ENCODE assay signal across 8 cellular contexts in genomic region chr12:123457980-123458779, GRCh38. TPM values are rescaled to one million over a fixed set of nuclear protein-coding genes. Genes with fewer than 3 reads are reported as not detected.
DNase-seq lines count a peak whose midpoint lies in the region; ATAC-seq and FAIRE-seq lines count a peak whose summit lies in the region.

Gene SNRNP35, plus strand, starts transcription at chr12:123458139. Its CDS starts 7,402 bp downstream, at chr12:123465541.

- no peaks in the 10 kb centered on the region for H3K27me3 ChIP-seq in MG63
- no peaks in the 10 kb centered on the region for H3K27me3 ChIP-seq in neuron (ENCODE audit: insufficient read depth, low read length)
- H3K27me3 ChIP-seq in stomach smooth muscle (ENCODE audit: control insufficient read depth in 1 of 2, insufficient read depth in 2 of 2, low read length in 2 of 2): no peaks in the 10 kb centered on the region

- H3K9ac ChIP-seq in stomach smooth muscle (ENCODE audit: low read length in 2 of 2): peak within 1 kb of the TSS; percentile 92 to 98

- H2AFZ ChIP-seq in neuron (ENCODE audit: low read depth, low read length): peak within 1 kb of the TSS; percentile 61

- peak within 1 kb of the TSS; percentile 98 for H3K27ac ChIP-seq in stomach smooth muscle (ENCODE audit: low read length)

- H3K4me1 ChIP-seq in neuron (ENCODE audit: insufficient read depth, low read length) (peaks cover 4% of the 10 kb centered on the region), stomach smooth muscle (ENCODE audit: control insufficient read depth, insufficient read depth, low read length) (peaks cover 5% of the 10 kb centered on the region)

- no peaks in the 10 kb centered on the region for H3K9me3 ChIP-seq in MG63
- H3K9me3 ChIP-seq in neuron (ENCODE audit: low read length): no peaks in the 10 kb centered on the region
- H3K9me3 ChIP-seq in stomach smooth muscle (ENCODE audit: control insufficient read depth in 2 of 2, low read length in 2 of 2): no peaks in the 10 kb centered on the region

- peak within 1 kb of the TSS; percentile 96 for H3K4me3 ChIP-seq in MG63
- peak within 1 kb of the TSS; percentile 90 for H3K4me3 ChIP-seq in neuron (ENCODE audit: low read length)
- peak within 1 kb of the TSS; percentile 90 to 96 for H3K4me3 ChIP-seq in stomach smooth muscle (ENCODE audit: low read length in 2 of 2)

- FAIRE-seq in frontal cortex (lab: Jason Lieb, UNC): no peak

- DNase-seq in DMS114 treated with DMSO at 0.1 percent for 48 hours (lab: John Stamatoyannopoulos, UW; ENCODE audit: unreplicated experiment) (peak; percentile 78), MG63 (peak; percentile 82), SK-N-DZ (ENCODE audit: low spot score) (peak; percentile 94), frontal cortex (ENCODE audit: low spot score in 2 of 2) (peak; percentile 49 to 64)
- peak; percentile 86 for DNase-seq in activated naive CD4-positive, alpha-beta T cell treated with Interleukin-2 at 50 U/mL for 16 hours

- H3K36me3 ChIP-seq in MG63 (peaks cover 15% of the 10 kb centered on the region), neuron (ENCODE audit: insufficient read depth, low read length) (no peaks in the 10 kb centered on the region), stomach smooth muscle (ENCODE audit: control insufficient read depth in 2 of 2, insufficient read depth in 2 of 2, low read length in 2 of 2) (peaks cover 0 to 2% of the 10 kb centered on the region in 2 donors)

- ATAC-seq in GM21717 (IDR thresholded peaks at IDR 0.05; ENCODE audit: unreplicated experiment): peak; percentile 52

RNA-seq across cellular contexts. Expression of gene SNRNP35, which starts in this region (rescaled TPM):
- 2.8 and 16.4 TPM in 2 replicates for total RNA-seq in MG63 (2014; rRNA removed; shearing (Covaris generic); ENCODE audit: low replicate concordance)
- 30.5 and 38.9 TPM in 2 replicates for polyA plus RNA-seq in SK-N-DZ (2014; cell fraction: cytosol; rRNA removed)
- 19.8 and 25.5 TPM in 2 replicates for polyA plus RNA-seq in SK-N-DZ (2014; cell fraction: nucleus; rRNA removed)
- 23.2 TPM for total RNA-seq in frontal cortex

Comparison
In these comparisons a context has a peak if more than half of its experiments do, and no peak if none do; other contexts are left out.
1. Peak in every context shown above with its lines: DNase-seq, ATAC-seq, H3K4me3 ChIP-seq and H3K27ac ChIP-seq.